ENCODE assay signal across 30 cellular contexts in genomic region chr19:38355728-38356725, GRCh38. TPM values are rescaled to one million over a fixed set of nuclear protein-coding genes. Genes with fewer than 3 reads are reported as not detected.
"Had no signal": no experiment of that assay in that cellular context is flagged by ENCODE, and none has a peak within 500 bp of the region (broad histone marks: within the 10 kb centered on the region; RNA-seq: fewer than 3 reads in every experiment).

No MANE protein-coding gene starts in this region.

- DNase-seq: activated B cell treated with CpG ODN at 0.5 μM for 24 hours; activated CD4-positive, alpha-beta T cell treated with anti-CD3 and anti-CD28 coated beads for 1 hour; activated CD4-positive, alpha-beta T cell treated with anti-CD3 and anti-CD28 coated beads, Interleukin-2, amount 10 ng/mL, durations not matched to agents 24 days and 14 days; activated CD4-positive, alpha-beta T cell treated with anti-CD3 and anti-CD28 coated beads, Interleukin-2, amount 50 U/mL, for 48 hours; activated CD8-positive, alpha-beta memory T cell treated with anti-CD3 and anti-CD28 coated beads, Interleukin-2, amount 10 ng/mL, durations not matched to agents 7 days and 5 days; activated gamma-delta T cell; activated naive CD4-positive, alpha-beta T cell treated with anti-CD3 and anti-CD28 coated beads for 36 hours; activated T-cell treated with anti-CD3 and anti-CD28 coated beads, Interleukin-2, amount 50 U/mL, for 24 hours; amygdala; Kasumi-1; KBM-7; NCI-H1048; NCI-H1930; NCI-H2171; NCI-H510A; NCI-H526 treated with DMSO at 0.1 percent for 48 hours; NK-92 treated with Interleukin-12 subunit alpha and Interleukin-12 subunit beta, amount 100 ng/mL, for 24 hours; OCI-M1; Right ventricle myocardium superior; RPMI8226; SJCRH30; T1000 had no signal

- H3K36me3 Mint-ChIP-seq: activated CD8-positive, alpha-beta memory T cell treated with anti-CD3 and anti-CD28 coated beads, Interleukin-2, amount 10 ng/mL, durations not matched to agents 7 days and 5 days; activated naive CD8-positive, alpha-beta T cell; brain had no signal

- FAIRE-seq: astrocyte, TTC549 had no signal

- H3K4me3 ChIP-seq: SJCRH30 had no signal

- H3K4me3 Mint-ChIP-seq: activated B cell treated with CpG ODN at 0.5 μM for 24 hours; activated CD4-positive, alpha-beta T cell treated with anti-CD3 and anti-CD28 coated beads, Interleukin-2, amount 10 ng/mL, durations not matched to agents 24 days and 14 days; activated CD8-positive, alpha-beta memory T cell treated with anti-CD3 and anti-CD28 coated beads, Interleukin-2, amount 10 ng/mL, durations not matched to agents 7 days and 5 days; activated naive CD4-positive, alpha-beta T cell treated with anti-CD3 and anti-CD28 coated beads for 36 hours; activated naive CD8-positive, alpha-beta T cell; activated T-cell treated with anti-CD3 and anti-CD28 coated beads, Interleukin-2, amount 50 U/mL, for 24 hours; brain; central memory CD8-positive, alpha-beta T cell; T-helper 1 cell treated with Interleukin-12 subunit alpha and Interleukin-12 subunit beta and Interleukin-4 antibody, amounts not matched to agents 30 μg/mL and 1 μg/mL, for 36 hours had no signal

- ATAC-seq: activated CD8-positive, alpha-beta memory T cell treated with anti-CD3 and anti-CD28 coated beads, Interleukin-2, amount 10 ng/mL, durations not matched to agents 7 days and 5 days; Panc1; SK-N-SH treated with all-trans-retinoic acid at 6 μM for 48 hours had no signal

- H3K27me3 Mint-ChIP-seq: activated naive CD8-positive, alpha-beta T cell had no signal

- H3K36me3 ChIP-seq: SJCRH30 had no signal

- H3K27ac ChIP-seq: SJCRH30 had no signal

- H3K9me3 ChIP-seq: SJCRH30 had no signal

- H3K9me3 Mint-ChIP-seq: activated B cell treated with CpG ODN at 0.5 μM for 24 hours; activated CD4-positive, alpha-beta T cell treated with anti-CD3 and anti-CD28 coated beads, Interleukin-2, amount 10 ng/mL, durations not matched to agents 24 days and 14 days; activated naive CD4-positive, alpha-beta T cell treated with anti-CD3 and anti-CD28 coated beads for 36 hours; activated T-cell treated with anti-CD3 and anti-CD28 coated beads, Interleukin-2, amount 50 U/mL, for 24 hours; central memory CD8-positive, alpha-beta T cell; T-helper 1 cell treated with Interleukin-12 subunit alpha and Interleukin-12 subunit beta and Interleukin-4 antibody, amounts not matched to agents 30 μg/mL and 1 μg/mL, for 36 hours had no signal

- H3K27ac Mint-ChIP-seq: activated B cell treated with CpG ODN at 0.5 μM for 24 hours; activated CD4-positive, alpha-beta T cell treated with anti-CD3 and anti-CD28 coated beads, Interleukin-2, amount 10 ng/mL, durations not matched to agents 24 days and 14 days; activated CD8-positive, alpha-beta memory T cell treated with anti-CD3 and anti-CD28 coated beads, Interleukin-2, amount 10 ng/mL, durations not matched to agents 7 days and 5 days; activated naive CD4-positive, alpha-beta T cell treated with anti-CD3 and anti-CD28 coated beads for 36 hours; activated naive CD8-positive, alpha-beta T cell; activated T-cell treated with anti-CD3 and anti-CD28 coated beads, Interleukin-2, amount 50 U/mL, for 24 hours; T-helper 1 cell treated with Interleukin-12 subunit alpha and Interleukin-12 subunit beta and Interleukin-4 antibody, amounts not matched to agents 30 μg/mL and 1 μg/mL, for 36 hours had no signal

RNA-seq across cellular contexts. Expression of gene GGN, which starts 31.8 kb away (rescaled TPM):
- total RNA-seq: activated CD8-positive, alpha-beta memory T cell treated with anti-CD3 and anti-CD28 coated beads, Interleukin-2, amount 10 ng/mL, durations not matched to agents 7 days and 5 days had no signal
